15 cellular contexts compared by ENCODE assay signal in the genomic region with DNA sequence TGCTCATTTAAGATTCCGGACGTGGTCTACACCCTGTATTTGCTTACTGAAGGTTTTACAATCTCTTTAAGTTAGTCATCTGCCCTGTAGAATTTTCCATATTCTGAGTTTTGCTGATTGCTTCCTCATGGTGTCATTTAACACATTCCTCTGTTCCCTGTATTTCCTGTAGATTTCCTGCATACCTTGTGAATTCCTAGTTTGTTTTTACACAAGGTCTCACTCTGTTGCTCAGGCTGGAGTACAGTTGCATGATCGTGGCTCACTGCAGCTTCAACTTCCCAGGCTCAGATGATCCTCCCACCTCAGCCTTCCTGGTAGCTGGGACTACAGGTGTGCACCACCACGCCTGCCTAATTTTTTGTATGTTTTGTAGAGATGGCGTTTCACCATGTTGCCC.
DNase-seq lines count a peak whose midpoint lies in the region; ATAC-seq and TF ChIP-seq lines count a peak whose summit lies in the region.
"Had no signal": no experiment of that assay in that cellular context is flagged by ENCODE, and none has a peak within 500 bp of the region (broad histone marks: within the 10 kb centered on the region; RNA-seq: fewer than 3 reads in every experiment).

No MANE protein-coding gene starts in this region.

- peaks cover 39 to 54% of the 10 kb centered on the region in 2 donors for H3K4me1 Mint-ChIP-seq in natural killer cell
- peaks cover 25 to 35% of the 10 kb centered on the region in 2 donors for H3K4me1 Mint-ChIP-seq in natural killer cell treated with Interleukin-12 subunit alpha and Interleukin-12 subunit beta and Interleukin-15 and Interleukin-18, amount 100 ng/mL, for 72 hours (ENCODE audit: low read depth in 2 of 2)
- H3K4me1 Mint-ChIP-seq in CD4-positive, alpha-beta T cell (ENCODE audit: low read depth), result peaks cover 9% of the 10 kb centered on the region

- CTCF ChIA-PET in CD4-positive, alpha-beta T cell (lab: Charles Lee), result no interaction called here

- no peak for DNase-seq in natural killer cell
- DNase-seq in natural killer cell treated with Interleukin-12 subunit alpha and Interleukin-12 subunit beta and Interleukin-15 and Interleukin-18, amount 100 ng/mL, for 72 hours (ENCODE audit: low spot score), result no peak
- DNase-seq in astrocyte of the cerebellum (ENCODE audit: low read depth), result peak; percentile 22
- DNase-seq in glomerular visceral epithelial cell (ENCODE audit: extremely low spot score), result peak; percentile 40
- DNase-seq in anterior cingulate cortex (lab: John Stamatoyannopoulos, UW), result no peak
- DNase-seq in effector memory CD4-positive, alpha-beta T cell, result no peak
- no peak for DNase-seq in CD4-positive, alpha-beta T cell
- no peak for DNase-seq in C1 segment of cervical spinal cord (lab: John Stamatoyannopoulos, UW)
- DNase-seq: ACHN, adrenal gland, NCI-H1105 treated with DMSO at 0.1 percent for 48 hours, NCI-H524, SHP77 treated with DMSO at 0.1 percent for 48 hours had no signal

- no peaks in the 10 kb centered on the region for H3K27me3 ChIP-seq in effector memory CD4-positive, alpha-beta T cell (replicated peaks; ENCODE audit: control insufficient read depth, insufficient read depth, low read length, poor library complexity, severe bottlenecking)
- H3K27me3 ChIP-seq in CD4-positive, alpha-beta T cell (ENCODE audit: control insufficient read depth, insufficient read depth, low read length), result no peaks in the 10 kb centered on the region
- H3K27me3 ChIP-seq: adrenal gland, tibial nerve had no signal

- in situ Hi-C loops in astrocyte of the cerebellum (cut with HindIII; ENCODE audit: low sequenced_read_pairs), result no loop called here

- no peaks in the 10 kb centered on the region for H3K36me3 Mint-ChIP-seq in natural killer cell
- no peaks in the 10 kb centered on the region for H3K36me3 Mint-ChIP-seq in natural killer cell treated with Interleukin-12 subunit alpha and Interleukin-12 subunit beta and Interleukin-15 and Interleukin-18, amount 100 ng/mL, for 72 hours
- peaks cover 6% of the 10 kb centered on the region for H3K36me3 Mint-ChIP-seq in CD4-positive, alpha-beta T cell (ENCODE audit: low read depth)

- no peak for ATAC-seq in natural killer cell
- no peak for ATAC-seq in natural killer cell treated with Interleukin-12 subunit alpha and Interleukin-12 subunit beta and Interleukin-15 and Interleukin-18, amount 100 ng/mL, for 72 hours
- ATAC-seq in CD4-positive, alpha-beta T cell (ENCODE audit: poor library complexity), result no peak

- H3K4me3 Mint-ChIP-seq in natural killer cell, result no peak overlapping the region
- H3K4me3 Mint-ChIP-seq in natural killer cell treated with Interleukin-12 subunit alpha and Interleukin-12 subunit beta and Interleukin-15 and Interleukin-18, amount 100 ng/mL, for 72 hours, result no peak overlapping the region
- H3K4me3 Mint-ChIP-seq in CD4-positive, alpha-beta T cell, result no peak overlapping the region
- H3K4me3 Mint-ChIP-seq: nephron had no signal

- POLR2A ChIA-PET in CD4-positive, alpha-beta T cell (lab: Charles Lee), result no interaction called here

- no peaks in the 10 kb centered on the region for H3K4me1 ChIP-seq in effector memory CD4-positive, alpha-beta T cell (ENCODE audit: control insufficient read depth, insufficient read depth, low read length, poor library complexity, severe bottlenecking)

- intact Hi-C loops in natural killer cell (cut with micrococcal nuclease), result no loop called here
- intact Hi-C loops in CD4-positive, alpha-beta T cell (cut with DNase I, micrococcal nuclease), result loop anchor here in 1 of 2 experiments (5.0 kb wide), 1 partner anchor 99 kb away; no protein-coding TSS in a partner anchor

- H3K36me3 ChIP-seq in effector memory CD4-positive, alpha-beta T cell (ENCODE audit: control insufficient read depth, insufficient read depth, low read length), result peaks cover 7% of the 10 kb centered on the region
- H3K36me3 ChIP-seq: adrenal gland had no signal

- TF ChIP-seq CTCF in natural killer cell (IDR thresholded peaks at IDR 0.05) (no peak), astrocyte of the cerebellum (IDR thresholded peaks at IDR 0.05; ENCODE audit: low read depth, low read length, missing control alignments) (no peak)
- no peak for TF ChIP-seq CTCF in CD4-positive, alpha-beta T cell (IDR thresholded peaks at IDR 0.05)

- no peaks in the 10 kb centered on the region for H3K27me3 Mint-ChIP-seq in natural killer cell (ENCODE audit: low read depth in 2 of 2)
- H3K27me3 Mint-ChIP-seq in natural killer cell treated with Interleukin-12 subunit alpha and Interleukin-12 subunit beta and Interleukin-15 and Interleukin-18, amount 100 ng/mL, for 72 hours, result no peaks in the 10 kb centered on the region
- no peaks in the 10 kb centered on the region for H3K27me3 Mint-ChIP-seq in CD4-positive, alpha-beta T cell

- no peaks in the 10 kb centered on the region for H3K9me3 ChIP-seq in effector memory CD4-positive, alpha-beta T cell (ENCODE audit: control insufficient read depth, low read length)
- H3K9me3 ChIP-seq in CD4-positive, alpha-beta T cell (ENCODE audit: control insufficient read depth, low read length), result no peaks in the 10 kb centered on the region
- H3K9me3 ChIP-seq: adrenal gland, tibial nerve had no signal

- H3K9me3 Mint-ChIP-seq in natural killer cell, result no peaks in the 10 kb centered on the region
- H3K9me3 Mint-ChIP-seq in natural killer cell treated with Interleukin-12 subunit alpha and Interleukin-12 subunit beta and Interleukin-15 and Interleukin-18, amount 100 ng/mL, for 72 hours, result no peaks in the 10 kb centered on the region
- H3K9me3 Mint-ChIP-seq in CD4-positive, alpha-beta T cell, result no peaks in the 10 kb centered on the region

- H3K27ac Mint-ChIP-seq in natural killer cell, result peak overlapping the region; percentile 10 to 17
- H3K27ac Mint-ChIP-seq in natural killer cell treated with Interleukin-12 subunit alpha and Interleukin-12 subunit beta and Interleukin-15 and Interleukin-18, amount 100 ng/mL, for 72 hours, result no peak overlapping the region
- H3K27ac Mint-ChIP-seq in CD4-positive, alpha-beta T cell, result no peak overlapping the region
- H3K27ac Mint-ChIP-seq: nephron had no signal

- no peak overlapping the region for H3K4me3 ChIP-seq in astrocyte of the cerebellum (ENCODE audit: low read depth, low read length)
- H3K4me3 ChIP-seq in effector memory CD4-positive, alpha-beta T cell (ENCODE audit: insufficient read depth, low read depth, low read length, poor library complexity, severe bottlenecking), result no peak overlapping the region
- H3K4me3 ChIP-seq: adrenal gland, tibial nerve had no signal

- H3K27ac ChIP-seq in effector memory CD4-positive, alpha-beta T cell (ENCODE audit: insufficient read depth, low read length, poor library complexity, severe bottlenecking), result no peak overlapping the region
- no peak overlapping the region for H3K27ac ChIP-seq in CD4-positive, alpha-beta T cell (ENCODE audit: low read depth, low read length)
- H3K27ac ChIP-seq: adrenal gland, tibial nerve had no signal

Comparison
In these comparisons a context has a peak if more than half of its experiments do, and no peak if none do; other contexts are left out.
1. H3K27ac Mint-ChIP-seq: peak in natural killer cell (2 of 2); none in natural killer cell treated with Interleukin-12 subunit alpha and Interleukin-12 subunit beta and Interleukin-15 and Interleukin-18, amount 100 ng/mL, for 72 hours (0 of 2) and CD4-positive, alpha-beta T cell (single experiment).
2. DNase-seq: peak in astrocyte of the cerebellum (single experiment) and glomerular visceral epithelial cell (single experiment); none in natural killer cell (single experiment), natural killer cell treated with Interleukin-12 subunit alpha and Interleukin-12 subunit beta and Interleukin-15 and Interleukin-18, amount 100 ng/mL, for 72 hours (single experiment), anterior cingulate cortex (0 of 58), effector memory CD4-positive, alpha-beta T cell (0 of 3), CD4-positive, alpha-beta T cell (0 of 10) and C1 segment of cervical spinal cord (0 of 14).